In genomic region chr15:50182233-50183013, GRCh38 we compare ENCODE assay signal across 8 cellular contexts. TPM values are rescaled to one million over a fixed set of nuclear protein-coding genes. Genes with fewer than 3 reads are reported as not detected.
DNase-seq lines count a peak whose midpoint lies in the region; ATAC-seq and TF ChIP-seq lines count a peak whose summit lies in the region.

No MANE protein-coding gene starts in this region.

- H3K27ac ChIP-seq in KMS-11: no peak overlapping the region
- no peak overlapping the region for H3K27ac ChIP-seq in effector memory CD4-positive, alpha-beta T cell (ENCODE audit: insufficient read depth, low read length, poor library complexity, severe bottlenecking)
- no peak overlapping the region for H3K27ac ChIP-seq in stomach smooth muscle (ENCODE audit: low read length)

- H3K4me3 Mint-ChIP-seq in Caco-2 (ENCODE audit: unreplicated experiment): peak overlapping the region; percentile 88
- H3K4me3 Mint-ChIP-seq in mesothelial cell of epicardium: peak overlapping the region; percentile 91

- H3K4me1 Mint-ChIP-seq in Caco-2 (ENCODE audit: low read depth, unreplicated experiment) (peaks cover 11% of the 10 kb centered on the region), mesothelial cell of epicardium (peaks cover 7% of the 10 kb centered on the region)

- DNase-seq in Caco-2 (no peak), mesothelial cell of epicardium (ENCODE audit: low spot score in 2 of 2, unreplicated experiment in 2 of 2) (peak; percentile 27 to 64), T1000 (lab: John Stamatoyannopoulos, UW) (no peak)
- DNase-seq in activated CD4-positive, CD25-positive, alpha-beta regulatory T cell treated with anti-CD3 and anti-CD28 coated beads, Interleukin-2, amount 50 U/mL, for 16 hours (ENCODE audit: low read depth, low spot score): peak; percentile 0
- no peak for DNase-seq in effector memory CD4-positive, alpha-beta T cell

- no peaks in the 10 kb centered on the region for H4K20me1 ChIP-seq in KMS-11 (ENCODE audit: insufficient read depth)

- H3K36me3 ChIP-seq in Caco-2 (ENCODE audit: control insufficient read depth, insufficient read depth, low read length) (no peaks in the 10 kb centered on the region), KMS-11 (ENCODE audit: insufficient read depth) (no peaks in the 10 kb centered on the region), stomach smooth muscle (ENCODE audit: control insufficient read depth in 2 of 2, insufficient read depth in 2 of 2, low read length in 2 of 2) (no peaks in the 10 kb centered on the region)
- H3K36me3 ChIP-seq in effector memory CD4-positive, alpha-beta T cell (ENCODE audit: control insufficient read depth, insufficient read depth, low read length): no peaks in the 10 kb centered on the region

- H3K9ac ChIP-seq in KMS-11: no peak overlapping the region
- no peak overlapping the region for H3K9ac ChIP-seq in stomach smooth muscle (ENCODE audit: low read length in 2 of 2)

- H3K4me1 ChIP-seq in Caco-2: peaks cover 5% of the 10 kb centered on the region; the same call in 1 of the 2 replicates
- no peaks in the 10 kb centered on the region for H3K4me1 ChIP-seq in KMS-11 (ENCODE audit: low read depth, poor library complexity, severe bottlenecking)
- H3K4me1 ChIP-seq in effector memory CD4-positive, alpha-beta T cell (ENCODE audit: control insufficient read depth, insufficient read depth, low read length, poor library complexity, severe bottlenecking): peaks cover 3% of the 10 kb centered on the region
- peaks cover 9% of the 10 kb centered on the region for H3K4me1 ChIP-seq in stomach smooth muscle (ENCODE audit: control insufficient read depth, insufficient read depth, low read length)

- peak overlapping the region; percentile 47; the same call in 1 of the 2 replicates for H2AFZ ChIP-seq in KMS-11 (ENCODE audit: low read depth)

- H3K9me3 ChIP-seq in Caco-2: no peaks in the 10 kb centered on the region
- H3K9me3 ChIP-seq in effector memory CD4-positive, alpha-beta T cell (ENCODE audit: control insufficient read depth, low read length): no peaks in the 10 kb centered on the region
- H3K9me3 ChIP-seq in stomach smooth muscle (ENCODE audit: control insufficient read depth in 2 of 2, low read length in 2 of 2): no peaks in the 10 kb centered on the region

- POLR2A ChIA-PET in Caco-2 (lab: Charles Lee): no interaction called here

- no peaks in the 10 kb centered on the region for H3K9me3 Mint-ChIP-seq in Caco-2 (ENCODE audit: unreplicated experiment)
- H3K9me3 Mint-ChIP-seq in mesothelial cell of epicardium: no peaks in the 10 kb centered on the region

- H3K27me3 Mint-ChIP-seq in Caco-2 (ENCODE audit: insufficient read depth, unreplicated experiment) (no peaks in the 10 kb centered on the region), mesothelial cell of epicardium (ENCODE audit: low read depth) (peaks cover 64% of the 10 kb centered on the region)

- CTCF ChIA-PET in Caco-2 (lab: Charles Lee): interaction anchor here (0.5 to 2.8 kb wide), 4 partner anchors 34 to 327 kb away, joined by 4 to 20 read pairs (median 10); no protein-coding TSS in a partner anchor

- peak overlapping the region; percentile 83 for H3K4me3 ChIP-seq in Caco-2 (ENCODE audit: low read depth, low read length)
- H3K4me3 ChIP-seq in KMS-11 (IDR thresholded peaks at IDR 0.05; ENCODE audit: insufficient read depth, low read depth, low read length): no peak overlapping the region
- H3K4me3 ChIP-seq in effector memory CD4-positive, alpha-beta T cell (ENCODE audit: insufficient read depth, low read depth, low read length, poor library complexity, severe bottlenecking): peak overlapping the region; percentile 58
- peak overlapping the region; percentile 66 to 72 for H3K4me3 ChIP-seq in stomach smooth muscle (ENCODE audit: low read length in 2 of 2)

- no peaks in the 10 kb centered on the region for H3K27me3 ChIP-seq in Caco-2 (replicated peaks; ENCODE audit: control insufficient read depth, insufficient read depth, low read length)
- H3K27me3 ChIP-seq in KMS-11 (ENCODE audit: insufficient read depth, low read depth): no peaks in the 10 kb centered on the region
- no peaks in the 10 kb centered on the region for H3K27me3 ChIP-seq in effector memory CD4-positive, alpha-beta T cell (replicated peaks; ENCODE audit: control insufficient read depth, insufficient read depth, low read length, poor library complexity, severe bottlenecking)
- peaks cover 17 to 31% of the 10 kb centered on the region in 2 donors for H3K27me3 ChIP-seq in stomach smooth muscle (ENCODE audit: control insufficient read depth in 1 of 2, insufficient read depth in 2 of 2, low read length in 2 of 2)

- ATAC-seq in GM21390 (IDR thresholded peaks at IDR 0.05; ENCODE audit: unreplicated experiment): peak; percentile 38

- no TSS peak for BruUV-seq in Caco-2 (replicated peaks; lab: Mats Ljungman, UMichigan)

- no peaks in the 10 kb centered on the region for H3K79me2 ChIP-seq in KMS-11 (ENCODE audit: insufficient read depth, low read depth)

- H3K27ac Mint-ChIP-seq in Caco-2 (ENCODE audit: unreplicated experiment) (peak overlapping the region; percentile 51), mesothelial cell of epicardium (peak overlapping the region; percentile 54)

- peak overlapping the region; percentile 51 for H3K4me2 ChIP-seq in KMS-11

- TF ChIP-seq CTCF in Caco-2 (IDR thresholded peaks at IDR 0.05; ENCODE audit: insufficient read depth in 1 of 2, low read depth in 1 of 2, low read length in 1 of 2, severe bottlenecking in 1 of 2, unreplicated experiment in 1 of 2): no peak
- TF ChIP-seq CTCF in KMS-11 (conservative IDR thresholded peaks at IDR 0.05; ENCODE audit: low read depth, low read length): no peak
- no peak for TF ChIP-seq CTCF in mesothelial cell of epicardium (IDR thresholded peaks at IDR 0.05; ENCODE audit: unreplicated experiment)

- intact Hi-C loops in Caco-2 (cut with micrococcal nuclease; ENCODE audit: unreplicated experiment): loop anchor here (1.0 to 2.0 kb wide), 2 partner anchors 34 to 134 kb away; no protein-coding TSS in a partner anchor

- H3K36me3 Mint-ChIP-seq in Caco-2 (ENCODE audit: insufficient read depth, unreplicated experiment) (no peaks in the 10 kb centered on the region), mesothelial cell of epicardium (no peaks in the 10 kb centered on the region)

RNA-seq across cellular contexts. Expression of gene SLC27A2, which starts 0.4 kb away (rescaled TPM):
- 31.2 and 36.1 TPM in 2 replicates for total RNA-seq in Caco-2 (2022)
- 2.7 to 3.2 TPM (median 3.1 TPM) in 3 replicates for total RNA-seq in mesothelial cell of epicardium

Comparison
In these comparisons a context has a peak if more than half of its experiments do, and no peak if none do; other contexts are left out.
1. DNase-seq: peak in activated CD4-positive, CD25-positive, alpha-beta regulatory T cell treated with anti-CD3 and anti-CD28 coated beads, Interleukin-2, amount 50 U/mL, for 16 hours (single experiment) and mesothelial cell of epicardium (2 of 2); none in Caco-2 (0 of 2), effector memory CD4-positive, alpha-beta T cell (0 of 3) and T1000 (single experiment).